In genomic region chr19:46901701-46902401, GRCh38 we compare ENCODE assay signal across 15 cellular contexts. TPM values are rescaled to one million over a fixed set of nuclear protein-coding genes. Genes with fewer than 3 reads are reported as not detected.
A peak's percentile ranks its signal among the peaks of the same experiment; 100 is the strongest.
DNase-seq lines count a peak whose midpoint lies in the region; ATAC-seq, FAIRE-seq and TF ChIP-seq lines count a peak whose summit lies in the region.
"Had no signal": no experiment of that assay in that cellular context is flagged by ENCODE, and none has a peak within 500 bp of the region (broad histone marks: within the 10 kb centered on the region; RNA-seq: fewer than 3 reads in every experiment).

No MANE protein-coding gene starts in this region.

- no peak for TF ChIP-seq POLR2A in vagina (IDR thresholded peaks at IDR 0.05)

- H3K27ac Mint-ChIP-seq in astrocyte (ENCODE audit: unreplicated experiment) = peak overlapping the region; percentile 62
- H3K27ac Mint-ChIP-seq: activated CD4-positive, alpha-beta T cell treated with anti-CD3 and anti-CD28 coated beads, Interleukin-2, amount 10 ng/mL, durations not matched to agents 7 days and 5 days; B cell had no signal

- H3K4me3 ChIP-seq in left ventricle myocardium inferior = no peak overlapping the region
- H3K4me3 ChIP-seq in astrocyte (ENCODE audit: insufficient read depth, low read depth, low read length) = no peak overlapping the region
- H3K4me3 ChIP-seq in vagina = no peak overlapping the region

- no peak overlapping the region for H3K9ac ChIP-seq in astrocyte (ENCODE audit: low read length)

- peak overlapping the region; percentile 27 for H3K4me2 ChIP-seq in astrocyte (ENCODE audit: low read length)

- peaks cover 81% of the 10 kb centered on the region for H3K4me1 ChIP-seq in left ventricle myocardium inferior
- peaks cover 47% of the 10 kb centered on the region for H3K4me1 ChIP-seq in astrocyte (ENCODE audit: insufficient read depth, low read length)
- peaks cover 76% of the 10 kb centered on the region for H3K4me1 ChIP-seq in vagina

- H3K27ac ChIP-seq in left ventricle myocardium inferior (replicated peaks) (peak overlapping the region; percentile 74), astrocyte (ENCODE audit: low read depth, low read length) (peak overlapping the region; percentile 40), vagina (peak overlapping the region; percentile 42)

- H3K9me3 Mint-ChIP-seq in astrocyte (ENCODE audit: unreplicated experiment) = no peaks in the 10 kb centered on the region
- H3K9me3 Mint-ChIP-seq: activated CD4-positive, alpha-beta T cell treated with anti-CD3 and anti-CD28 coated beads, Interleukin-2, amount 10 ng/mL, durations not matched to agents 7 days and 5 days; natural killer cell treated with Interleukin-12 subunit alpha and Interleukin-12 subunit beta and Interleukin-15 and Interleukin-18, amount 100 ng/mL, for 72 hours had no signal

- intact Hi-C loops in left ventricle myocardium inferior (cut with micrococcal nuclease) (no loop called here), left cardiac atrium (cut with DNase I) (no loop called here), vagina (cut with DNase I) (loop anchor here (5.0 kb wide), 1 partner anchor 40 kb away; the partner anchor contains the start of gene ARHGAP35)

- H3K4me3 Mint-ChIP-seq in astrocyte (ENCODE audit: unreplicated experiment) = no peak overlapping the region
- H3K4me3 Mint-ChIP-seq: activated CD4-positive, alpha-beta T cell treated with anti-CD3 and anti-CD28 coated beads, Interleukin-2, amount 10 ng/mL, durations not matched to agents 7 days and 5 days; activated naive CD8-positive, alpha-beta T cell; B cell; natural killer cell treated with Interleukin-12 subunit alpha and Interleukin-12 subunit beta and Interleukin-15 and Interleukin-18, amount 100 ng/mL, for 72 hours had no signal

- ATAC-seq in left cardiac atrium = no peak
- ATAC-seq in left lobe of liver = no peak
- ATAC-seq: natural killer cell treated with Interleukin-12 subunit alpha and Interleukin-12 subunit beta and Interleukin-15 and Interleukin-18, amount 100 ng/mL, for 72 hours had no signal

- no peak for FAIRE-seq in astrocyte (lab: Jason Lieb, UNC)

- H3K4me1 Mint-ChIP-seq in astrocyte (ENCODE audit: low read depth, unreplicated experiment) = peaks cover 54% of the 10 kb centered on the region

- no peak for DNase-seq in left ventricle myocardium inferior
- no peak for DNase-seq in left cardiac atrium
- peak; percentile 61 for DNase-seq in astrocyte (ENCODE audit: low read depth)
- DNase-seq in left lobe of liver (ENCODE audit: low spot score) = peak; percentile 16
- DNase-seq in vagina (ENCODE audit: extremely low spot score in 2 of 2) = no peak
- no peak for DNase-seq in RKO (ENCODE audit: low spot score)
- no peak for DNase-seq in GM19240 (ENCODE audit: insufficient read length, low spot score)
- DNase-seq in activated CD4-positive, alpha-beta T cell treated with anti-CD3 and anti-CD28 coated beads, Interleukin-2, amount 50 U/mL, for 48 hours = no peak
- DNase-seq: activated CD4-positive, alpha-beta T cell treated with anti-CD3 and anti-CD28 coated beads, Interleukin-2, amount 10 ng/mL, durations not matched to agents 7 days and 5 days; effector CD4-positive, alpha-beta T cell; NCI-H1930; SHP77 treated with DMSO at 0.1 percent for 48 hours had no signal

- H3K27me3 Mint-ChIP-seq in astrocyte (ENCODE audit: low read depth, unreplicated experiment) = no peaks in the 10 kb centered on the region
- H3K27me3 Mint-ChIP-seq: activated CD4-positive, alpha-beta T cell treated with anti-CD3 and anti-CD28 coated beads, Interleukin-2, amount 10 ng/mL, durations not matched to agents 7 days and 5 days; activated naive CD8-positive, alpha-beta T cell; B cell; natural killer cell treated with Interleukin-12 subunit alpha and Interleukin-12 subunit beta and Interleukin-15 and Interleukin-18, amount 100 ng/mL, for 72 hours had no signal

- H3K27me3 ChIP-seq in left ventricle myocardium inferior (ENCODE audit: low read depth) (no peaks in the 10 kb centered on the region), astrocyte (ENCODE audit: insufficient read depth, low read length) (no peaks in the 10 kb centered on the region), vagina (no peaks in the 10 kb centered on the region)

- H3K36me3 ChIP-seq in left ventricle myocardium inferior (no peaks in the 10 kb centered on the region), astrocyte (ENCODE audit: insufficient read depth, low read length) (no peaks in the 10 kb centered on the region), vagina (no peaks in the 10 kb centered on the region)

- H3K9me3 ChIP-seq in left ventricle myocardium inferior (replicated peaks) (no peaks in the 10 kb centered on the region), astrocyte (ENCODE audit: insufficient read depth, low read depth, low read length) (no peaks in the 10 kb centered on the region), vagina (no peaks in the 10 kb centered on the region)

- H2AFZ ChIP-seq in astrocyte (ENCODE audit: low read depth, low read length) = no peak overlapping the region

- peaks cover 2% of the 10 kb centered on the region for H3K36me3 Mint-ChIP-seq in astrocyte (ENCODE audit: low read depth, unreplicated experiment)
- H3K36me3 Mint-ChIP-seq: activated naive CD8-positive, alpha-beta T cell; natural killer cell treated with Interleukin-12 subunit alpha and Interleukin-12 subunit beta and Interleukin-15 and Interleukin-18, amount 100 ng/mL, for 72 hours had no signal

- H4K20me1 ChIP-seq in astrocyte (ENCODE audit: insufficient read depth, low read length) = peaks cover 80% of the 10 kb centered on the region

- peaks cover 91% of the 10 kb centered on the region for H3K79me2 ChIP-seq in astrocyte (ENCODE audit: insufficient read depth, low read length)

- TF ChIP-seq CTCF in left ventricle myocardium inferior (IDR thresholded peaks at IDR 0.05; ENCODE audit: borderline replicate concordance) = no peak
- no peak for TF ChIP-seq CTCF in astrocyte (IDR thresholded peaks at IDR 0.05; ENCODE audit: insufficient read depth, low read depth, low read length)
- no peak for TF ChIP-seq CTCF in vagina (IDR thresholded peaks at IDR 0.05)

RNA-seq across cellular contexts. Expression of gene ARHGAP35, which starts 41.1 kb away (rescaled TPM):
- 75.4 TPM for total RNA-seq in left ventricle myocardium inferior
- 10 to 100 TPM; 68.2 to 68.5 TPM for total RNA-seq in left cardiac atrium
- 55.2 and 57.9 TPM in 2 replicates for total RNA-seq in astrocyte
- total RNA-seq in left lobe of liver = 56.9 TPM
- 42.5 TPM for total RNA-seq in vagina

RNA-seq across cellular contexts. Expression of gene AP2S1, which starts 51.2 kb away (rescaled TPM):
- total RNA-seq in left ventricle myocardium inferior (87.3 TPM), left cardiac atrium (100 to 1,000 TPM; 109 to 110 TPM), astrocyte (262 and 278 TPM in 2 replicates), left lobe of liver (89.1 TPM), vagina (75.9 TPM)

Comparison
In these comparisons a context has a peak if more than half of its experiments do, and no peak if none do; other contexts are left out.
1. DNase-seq: peak in astrocyte (single experiment) and left lobe of liver (single experiment); none in left ventricle myocardium inferior (single experiment), left cardiac atrium (single experiment), vagina (0 of 2), RKO (single experiment), GM19240 (single experiment) and activated CD4-positive, alpha-beta T cell treated with anti-CD3 and anti-CD28 coated beads, Interleukin-2, amount 50 U/mL, for 48 hours (0 of 2).
2. Peak in every context shown above with its lines, with median percentiles within 50 percentile points of each other: H3K27ac ChIP-seq.